In the genomic region with DNA sequence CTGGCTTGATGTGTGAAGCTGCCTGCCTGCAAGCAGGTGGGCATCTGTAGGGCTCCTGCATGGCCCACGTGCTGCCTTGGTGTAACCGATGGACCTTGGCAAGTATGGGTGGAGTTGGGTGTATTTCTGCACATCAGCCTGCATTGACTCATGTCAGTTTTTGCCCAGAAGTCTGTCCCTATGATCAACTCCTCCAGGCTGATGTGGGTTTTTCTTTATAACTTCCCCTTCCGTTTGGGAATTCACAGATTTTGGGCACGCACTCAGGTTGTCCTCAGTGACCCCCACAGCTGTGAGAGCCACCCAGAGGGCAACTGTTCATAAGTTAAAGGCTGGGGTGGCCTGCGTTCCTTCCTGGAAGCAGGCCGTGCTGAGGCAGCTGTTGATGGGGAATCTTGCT, we compare ENCODE assay signal across 14 cellular contexts.
DNase-seq lines count a peak whose midpoint lies in the region; ATAC-seq and TF ChIP-seq lines count a peak whose summit lies in the region.
"Had no signal": no experiment of that assay in that cellular context is flagged by ENCODE, and none has a peak within 500 bp of the region (broad histone marks: within the 10 kb centered on the region; RNA-seq: fewer than 3 reads in every experiment).

No MANE protein-coding gene starts in this region.

- peak overlapping the region in 7 of 11 experiments; percentile 6 to 76 (median 22); a peak in 12 of 22 replicates for H3K4me2 ChIP-seq in BLaER1 treated with 17β-estradiol and CSF1 and Interleukin-3, amounts not matched to agents 10 nM and 100 nM
- H3K4me2 ChIP-seq: neural progenitor cell had no signal

- peak; percentile 78 to 87 for ATAC-seq in naive B cell (ENCODE audit: low read depth in 2 of 2)
- ATAC-seq: Panc1 had no signal

- peaks cover 0 to 7% (median 0%) of the 10 kb centered on the region in 11 experiments; a peak in 2 of 22 replicates for H3K9me3 ChIP-seq in BLaER1 treated with 17β-estradiol and CSF1 and Interleukin-3, amounts not matched to agents 10 nM and 100 nM (replicated peaks in 1 of 11)

- peaks cover 13 to 22% of the 10 kb centered on the region in 2 donors for H3K36me3 Mint-ChIP-seq in naive B cell

- H3K4me1 Mint-ChIP-seq in naive B cell, result peaks cover 65 to 85% (median 82%) of the 10 kb centered on the region in 3 donors

- peaks cover 14 to 96% (median 72%) of the 10 kb centered on the region in 11 experiments for H3K36me3 ChIP-seq in BLaER1 treated with 17β-estradiol and CSF1 and Interleukin-3, amounts not matched to agents 10 nM and 100 nM
- H3K36me3 ChIP-seq: neural progenitor cell had no signal

- H3K9me3 Mint-ChIP-seq in naive B cell, result no peaks in the 10 kb centered on the region
- H3K9me3 Mint-ChIP-seq: neural progenitor cell had no signal

- H3K4me1 ChIP-seq in BLaER1 treated with 17β-estradiol and CSF1 and Interleukin-3, amounts not matched to agents 10 nM and 100 nM, result peaks cover 21 to 86% (median 46%) of the 10 kb centered on the region in 10 experiments; a peak in 19 of 20 replicates

- H4K20me1 ChIP-seq in BLaER1 treated with 17β-estradiol and CSF1 and Interleukin-3, amounts not matched to agents 10 nM and 100 nM, result peaks cover 66 to 100% (median 96%) of the 10 kb centered on the region in 11 experiments

- H3K4me3 Mint-ChIP-seq in naive B cell, result peak overlapping the region in 5 of 8 donors; percentile 23 to 59 (median 54)
- H3K4me3 Mint-ChIP-seq: neural progenitor cell had no signal

- no peaks in the 10 kb centered on the region for H3K27me3 Mint-ChIP-seq in naive B cell

- H3K9ac ChIP-seq in BLaER1 treated with 17β-estradiol and CSF1 and Interleukin-3, amounts not matched to agents 10 nM and 100 nM, result no peak overlapping the region
- H3K9ac ChIP-seq: neural progenitor cell had no signal

- peak in 1 of 2 experiments; percentile 23 for DNase-seq in HL-60 (ENCODE audit: low read depth in 1 of 2, low spot score in 1 of 2)
- peak; percentile 47 for DNase-seq in coronary artery (ENCODE audit: low spot score)
- DNase-seq in naive B cell, result peak; percentile 23
- DNase-seq in SKM-1 treated with dmso at 0.1 percent for 144 hours (lab: John Stamatoyannopoulos, UW; ENCODE audit: unreplicated experiment), result no peak
- no peak for DNase-seq in NCI-H446 (lab: John Stamatoyannopoulos, UW)
- DNase-seq in NCI-H82 (lab: John Stamatoyannopoulos, UW), result no peak
- DNase-seq in UCSD-AML1 (lab: John Stamatoyannopoulos, UW; ENCODE audit: unreplicated experiment), result no peak
- DNase-seq: activated T-cell treated with anti-CD3 and anti-CD28 coated beads for 4 hours; NCI-H2227 treated with DMSO at 0.1 percent for 48 hours; stimulated activated naive CD4-positive, alpha-beta T cell had no signal

- no peaks in the 10 kb centered on the region for H3K27me3 ChIP-seq in BLaER1 treated with 17β-estradiol and CSF1 and Interleukin-3, amounts not matched to agents 10 nM and 100 nM
- no peaks in the 10 kb centered on the region for H3K27me3 ChIP-seq in HL-60 (ENCODE audit: insufficient read depth, poor library complexity, severe bottlenecking)
- H3K27me3 ChIP-seq: neural progenitor cell had no signal

- H3K4me3 ChIP-seq in BLaER1 treated with 17β-estradiol and CSF1 and Interleukin-3, amounts not matched to agents 10 nM and 100 nM, result no peak overlapping the region
- H3K4me3 ChIP-seq in HL-60 (replicated peaks; ENCODE audit: insufficient read depth, low read length), result no peak overlapping the region
- H3K4me3 ChIP-seq in coronary artery, result no peak overlapping the region
- H3K4me3 ChIP-seq: neural progenitor cell had no signal

- H3K27ac Mint-ChIP-seq in naive B cell, result peak overlapping the region; percentile 21 to 97 (median 56)
- H3K27ac Mint-ChIP-seq: neural progenitor cell had no signal

- TF ChIP-seq CTCF in HL-60 (IDR thresholded peaks at IDR 0.05; ENCODE audit: insufficient read depth, low read length) (no peak), coronary artery (IDR thresholded peaks at IDR 0.05) (no peak)

- peak overlapping the region in 2 of 11 experiments; percentile 2 to 22; a peak in 1 of 22 replicates for H3K27ac ChIP-seq in BLaER1 treated with 17β-estradiol and CSF1 and Interleukin-3, amounts not matched to agents 10 nM and 100 nM
- H3K27ac ChIP-seq in HL-60 (replicated peaks), result 0 out of 2 replicates have a peak overlapping the region, but pooled peaks have one; percentile 23
- H3K27ac ChIP-seq in coronary artery, result no peak overlapping the region
- H3K27ac ChIP-seq: epithelial cell of prostate, neural progenitor cell had no signal

Comparison
In these comparisons a context has a peak if more than half of its experiments do, and no peak if none do; other contexts are left out.
1. DNase-seq: peak in coronary artery (single experiment) and naive B cell (single experiment); none in SKM-1 treated with dmso at 0.1 percent for 144 hours (single experiment), NCI-H446 (0 of 2), NCI-H82 (single experiment) and UCSD-AML1 (single experiment).